ENCODE assay signal across 10 cellular contexts in genomic region chr11:101129203-101129943, GRCh38. TPM values are rescaled to one million over a fixed set of nuclear protein-coding genes. Genes with fewer than 3 reads are reported as not detected.
A peak's percentile ranks its signal among the peaks of the same experiment; 100 is the strongest.
DNase-seq lines count a peak whose midpoint lies in the region; TF ChIP-seq lines count a peak whose summit lies in the region.
"Had no signal": no experiment of that assay in that cellular context is flagged by ENCODE, and none has a peak within 500 bp of the region (broad histone marks: within the 10 kb centered on the region; RNA-seq: fewer than 3 reads in every experiment).

TSS of gene PGR (minus strand) at chr11:101129813. CDS start at chr11:101129070, 743 bp downstream.

- peaks cover 11% of the 10 kb centered on the region for H3K4me1 Mint-ChIP-seq in neural crest cell

- DNase-seq in AG08396 (ENCODE audit: low spot score) (peak; percentile 23), NCI-H1417 (lab: John Stamatoyannopoulos, UW) (peak; percentile 26 to 80 (median 78)), fibroblast of villous mesenchyme (ENCODE audit: low read depth) (peak; percentile 39), neural crest cell (ENCODE audit: low read depth, low spot score) (peak; percentile 1), HuH-7.5 (ENCODE audit: low spot score) (no peak), KBM-7 (no peak), foreskin melanocyte (no peak)
- no peak for DNase-seq in activated naive CD4-positive, alpha-beta T cell treated with Interleukin-2 at 50 U/mL for 16 hours
- DNase-seq: activated CD8-positive, alpha-beta T cell treated with anti-CD3 and anti-CD28 coated beads, Interleukin-2, amount 10 ng/mL, durations not matched to agents 7 days and 5 days; CD8-positive, alpha-beta memory T cell had no signal

- peaks cover 93% of the 10 kb centered on the region for H3K27me3 Mint-ChIP-seq in neural crest cell (ENCODE audit: low read depth)

- H3K9me3 Mint-ChIP-seq in neural crest cell: no peaks in the 10 kb centered on the region

- in situ Hi-C loops in KBM-7 (cut with MboI; ENCODE audit: low pct_unique_long_range_greater_than_20kb, low sequenced_read_pairs): no loop called here

- TF ChIP-seq CTCF in fibroblast of villous mesenchyme (IDR thresholded peaks at IDR 0.05; ENCODE audit: insufficient read depth, low read depth, low read length) (no peak), neural crest cell (conservative IDR thresholded peaks at IDR 0.05) (no peak)

- peak within 1 kb of the TSS; percentile 57 for H3K4me3 ChIP-seq in fibroblast of villous mesenchyme (ENCODE audit: low read depth, low read length)

- no peak within 1 kb of the TSS for H3K27ac Mint-ChIP-seq in neural crest cell (ENCODE audit: unreplicated experiment)
- H3K27ac Mint-ChIP-seq: activated CD8-positive, alpha-beta T cell treated with anti-CD3 and anti-CD28 coated beads, Interleukin-2, amount 10 ng/mL, durations not matched to agents 7 days and 5 days; CD8-positive, alpha-beta memory T cell had no signal

- peak within 1 kb of the TSS; percentile 81 for H3K4me3 Mint-ChIP-seq in neural crest cell
- H3K4me3 Mint-ChIP-seq: activated CD8-positive, alpha-beta T cell treated with anti-CD3 and anti-CD28 coated beads, Interleukin-2, amount 10 ng/mL, durations not matched to agents 7 days and 5 days; CD8-positive, alpha-beta memory T cell had no signal

- peaks cover 3% of the 10 kb centered on the region for H3K36me3 Mint-ChIP-seq in neural crest cell (ENCODE audit: low read depth)
- H3K36me3 Mint-ChIP-seq: CD8-positive, alpha-beta memory T cell had no signal

RNA-seq across cellular contexts. Expression of gene PGR, which starts in this region (rescaled TPM):
- 4.5 and 6.9 TPM in 2 replicates for total RNA-seq in fibroblast of villous mesenchyme
- not detected in 2 replicates for total RNA-seq in neural crest cell
- total RNA-seq: activated CD8-positive, alpha-beta T cell treated with anti-CD3 and anti-CD28 coated beads, Interleukin-2, amount 10 ng/mL, durations not matched to agents 7 days and 5 days; CD8-positive, alpha-beta memory T cell had no signal

Comparison
In these comparisons a context has a peak if more than half of its experiments do, and no peak if none do; other contexts are left out.
1. Peak in DNase-seq in neural crest cell; RNA of the gene not detected or under 1 TPM.
2. DNase-seq: peak in AG08396 (single experiment), NCI-H1417 (3 of 3) and fibroblast of villous mesenchyme (single experiment); none in HuH-7.5 (single experiment), KBM-7 (single experiment), activated naive CD4-positive, alpha-beta T cell treated with Interleukin-2 at 50 U/mL for 16 hours (single experiment) and foreskin melanocyte (single experiment).